1 cellular context compared by ENCODE assay signal in genomic region chr1:2555634-2556276, GRCh38.
TF ChIP-seq lines count a peak whose summit lies in the region.

No MANE protein-coding gene starts in this region.

TF ChIP-seq in HepG2, 621 proteins besides CTCF, POLR2A, EP300 and RAD21 (continued from another document and continues in another):
- peak; percentile 94 for TF ChIP-seq ZNF790 (CRISPR knock-in tag; IDR thresholded peaks at IDR 0.05; ENCODE audit: borderline replicate concordance)
- TF ChIP-seq ZNF207 (IDR thresholded peaks at IDR 0.05; ENCODE audit: borderline replicate concordance) = no peak
- TF ChIP-seq HNRNPUL1 (IDR thresholded peaks at IDR 0.05; ENCODE audit: low read depth, low read length) = no peak
- peak; percentile 59; the same call in 1 of the 2 replicates for TF ChIP-seq SKIL (CRISPR knock-in tag; IDR thresholded peaks at IDR 0.05; ENCODE audit: borderline replicate concordance)
- TF ChIP-seq TMF1 (CRISPR knock-in tag; IDR thresholded peaks at IDR 0.05; ENCODE audit: low read depth) = no peak
- peak; percentile 57 for TF ChIP-seq ARID5B (CRISPR knock-in tag; IDR thresholded peaks at IDR 0.05)
- no peak for TF ChIP-seq GZF1 (CRISPR knock-in tag; IDR thresholded peaks at IDR 0.05)
- TF ChIP-seq ZFP90 (CRISPR knock-in tag; IDR thresholded peaks at IDR 0.05; ENCODE audit: borderline replicate concordance) = peak; percentile 64; the same call in 1 of the 2 replicates
- TF ChIP-seq ZNF878 (CRISPR knock-in tag; IDR thresholded peaks at IDR 0.05) = no peak
- TF ChIP-seq ZFP36L2 (CRISPR knock-in tag; IDR thresholded peaks at IDR 0.05) = no peak
- no peak for TF ChIP-seq PRDM10 (CRISPR knock-in tag; IDR thresholded peaks at IDR 0.05; ENCODE audit: low read depth)
- TF ChIP-seq HDAC1 (CRISPR knock-in tag; IDR thresholded peaks at IDR 0.05) = peak; percentile 45
- peak; percentile 55; the same call in 1 of the 2 replicates for TF ChIP-seq ZNF788 (CRISPR knock-in tag; IDR thresholded peaks at IDR 0.05; ENCODE audit: borderline replicate concordance)
- TF ChIP-seq JUND (CRISPR knock-in tag; IDR thresholded peaks at IDR 0.05) = peak; percentile 48
- no peak for TF ChIP-seq ESRRA (CRISPR knock-in tag; IDR thresholded peaks at IDR 0.05; ENCODE audit: low read depth)
- no peak for TF ChIP-seq ZNF816 (CRISPR knock-in tag; IDR thresholded peaks at IDR 0.05; ENCODE audit: borderline replicate concordance)
- TF ChIP-seq CENPT (CRISPR knock-in tag; IDR thresholded peaks at IDR 0.05; ENCODE audit: low read depth) = peak; percentile 91; the same call in 1 of the 2 replicates
- no peak for TF ChIP-seq MATR3 (CRISPR knock-in tag; IDR thresholded peaks at IDR 0.05)
- TF ChIP-seq REPIN1 (CRISPR knock-in tag; IDR thresholded peaks at IDR 0.05; ENCODE audit: borderline replicate concordance, low read depth) = no peak
- 0 out of 2 replicates have a peak, but pooled peaks have one; percentile 42 for TF ChIP-seq ETS1 (CRISPR knock-in tag; IDR thresholded peaks at IDR 0.05)
- TF ChIP-seq ZNF720 (CRISPR knock-in tag; IDR thresholded peaks at IDR 0.05) = no peak
- TF ChIP-seq ATRX (CRISPR knock-in tag; IDR thresholded peaks at IDR 0.05; ENCODE audit: borderline replicate concordance) = no peak
- TF ChIP-seq MEF2D (CRISPR knock-in tag; IDR thresholded peaks at IDR 0.05) = peak; percentile 60
- TF ChIP-seq ZBTB49 (CRISPR knock-in tag; IDR thresholded peaks at IDR 0.05; ENCODE audit: borderline replicate concordance) = no peak
- TF ChIP-seq MAFG (CRISPR knock-in tag; IDR thresholded peaks at IDR 0.05) = no peak
- peak; percentile 18; the same call in 1 of the 2 replicates for TF ChIP-seq ZBED4 (CRISPR knock-in tag; IDR thresholded peaks at IDR 0.05; ENCODE audit: borderline replicate concordance)
- peak; percentile 74; the same call in 1 of the 2 replicates for TF ChIP-seq ZNF772 (CRISPR knock-in tag; IDR thresholded peaks at IDR 0.05)
- no peak for TF ChIP-seq ZNF562 (CRISPR knock-in tag; IDR thresholded peaks at IDR 0.05; ENCODE audit: borderline replicate concordance)
- TF ChIP-seq STAT6 (CRISPR knock-in tag; IDR thresholded peaks at IDR 0.05; ENCODE audit: borderline replicate concordance) = no peak
